ENCODE assay signal across 9 cellular contexts in the genomic region with DNA sequence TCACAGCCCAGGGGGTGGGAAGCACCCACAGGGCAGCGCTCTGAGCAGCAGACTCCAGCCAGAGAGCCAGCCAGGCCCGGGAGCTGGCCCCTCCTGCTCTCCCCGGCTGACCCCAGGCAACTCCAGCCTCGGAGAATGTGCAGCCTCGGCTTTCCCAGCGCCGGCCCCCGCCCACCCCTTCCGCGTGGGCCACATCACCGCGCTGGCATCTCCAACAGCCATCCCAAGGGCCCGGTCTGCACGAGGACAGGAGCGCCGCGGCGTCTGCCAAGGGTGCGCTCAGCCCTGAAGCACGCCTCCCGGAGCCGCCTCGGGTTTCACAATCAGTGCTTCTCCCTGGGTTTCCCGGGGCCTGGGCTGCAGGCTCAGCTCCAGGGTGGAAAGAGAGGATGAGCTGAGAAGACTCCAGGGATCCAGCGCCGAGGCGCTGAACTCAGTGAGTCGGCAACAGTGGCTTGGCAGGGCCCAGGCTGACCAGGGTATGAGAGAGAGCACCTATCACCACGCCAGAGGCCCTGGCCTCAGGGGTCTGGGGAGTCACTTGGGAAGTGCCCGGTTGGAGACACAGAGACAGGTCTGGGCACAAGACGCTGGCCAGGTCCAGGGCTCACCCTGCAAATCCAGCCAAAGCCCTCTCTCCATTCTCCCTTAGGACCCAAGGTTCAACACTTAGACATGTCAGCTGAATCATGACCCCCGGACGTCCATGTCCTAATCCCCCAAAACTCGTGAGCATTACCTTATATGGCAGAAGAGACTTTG.
A peak's percentile ranks its signal among the peaks of the same experiment; 100 is the strongest.
DNase-seq lines count a peak whose midpoint lies in the region; ATAC-seq and TF ChIP-seq lines count a peak whose summit lies in the region.
"Had no signal": no experiment of that assay in that cellular context is flagged by ENCODE, and none has a peak within 500 bp of the region (broad histone marks: within the 10 kb centered on the region; RNA-seq: fewer than 3 reads in every experiment).

No MANE protein-coding gene starts in this region.

- H3K4me1 ChIP-seq in HUES64 (ENCODE audit: insufficient read depth, low read length) (0 out of 2 replicates have a peak, but pooled peaks cover 13% of the 10 kb centered on the region), colonic mucosa (no peaks in the 10 kb centered on the region), right lobe of liver (peaks cover 0 to 4% (median 0%) of the 10 kb centered on the region in 4 donors), thoracic aorta (ENCODE audit: control insufficient read depth in 1 of 2, low read depth in 2 of 2) (peaks cover 28 to 49% of the 10 kb centered on the region in 2 donors)

- TF ChIP-seq CTCF in colonic mucosa (IDR thresholded peaks at IDR 0.05) (no peak), right lobe of liver (IDR thresholded peaks at IDR 0.05) (no peak), thoracic aorta (IDR thresholded peaks at IDR 0.05) (no peak)

- H3K36me3 ChIP-seq in HUES64 (ENCODE audit: insufficient read depth, low read length): no peaks in the 10 kb centered on the region
- H3K36me3 ChIP-seq in colonic mucosa: no peaks in the 10 kb centered on the region
- H3K36me3 ChIP-seq in right lobe of liver: no peaks in the 10 kb centered on the region
- H3K36me3 ChIP-seq in thoracic aorta: no peaks in the 10 kb centered on the region

- intact Hi-C loops in colonic mucosa (cut with DNase I) (no loop called here), right lobe of liver (cut with DNase I) (no loop called here)

- ATAC-seq in right lobe of liver: peak; percentile 40 to 65 (median 60)
- ATAC-seq in thoracic aorta (ENCODE audit: insufficient number of reproducible peaks, low FRiP score, low read depth): peak; percentile 90
- ATAC-seq in HG03025 (IDR thresholded peaks at IDR 0.05; ENCODE audit: low FRiP score, unreplicated experiment): no peak

- H3K9me3 ChIP-seq in HUES64 (ENCODE audit: insufficient read depth, low read depth, low read length) (no peaks in the 10 kb centered on the region), colonic mucosa (no peaks in the 10 kb centered on the region), right lobe of liver (no peaks in the 10 kb centered on the region), thoracic aorta (no peaks in the 10 kb centered on the region)

- H3K4me3 ChIP-seq in HUES64 (ENCODE audit: low read length) (no peak overlapping the region), colonic mucosa (no peak overlapping the region), right lobe of liver (no peak overlapping the region), thoracic aorta (peak overlapping the region; percentile 39)

- DNase-seq in colonic mucosa: peak; percentile 66
- peak; percentile 48 to 66 (median 58) for DNase-seq in right lobe of liver
- DNase-seq in thoracic aorta (ENCODE audit: low spot score): peak; percentile 88
- DNase-seq in activated CD4-positive, alpha-beta T cell treated with anti-CD3 and anti-CD28 coated beads for 4 hours: no peak
- no peak for DNase-seq in SW480 (ENCODE audit: low spot score)
- no peak for DNase-seq in NCI-H510A (lab: John Stamatoyannopoulos, UW)
- DNase-seq: RPMI8226 had no signal

- H3K27me3 ChIP-seq in HUES64 (ENCODE audit: insufficient read depth, low read length) (no peaks in the 10 kb centered on the region), colonic mucosa (no peaks in the 10 kb centered on the region), right lobe of liver (no peaks in the 10 kb centered on the region), thoracic aorta (replicated peaks; ENCODE audit: insufficient read depth) (no peaks in the 10 kb centered on the region)

- no peak overlapping the region for H3K27ac ChIP-seq in HUES64 (ENCODE audit: low read depth, low read length)
- H3K27ac ChIP-seq in colonic mucosa: peak overlapping the region; percentile 65
- no peak overlapping the region for H3K27ac ChIP-seq in right lobe of liver
- peak overlapping the region; percentile 62 to 75 for H3K27ac ChIP-seq in thoracic aorta

- 57% methylated on average over 34 of the region's 34 CpGs for WGBS in HUES64
- WGBS in right lobe of liver (ENCODE audit: insufficient coverage, low coverage, low lambda C conversion rate, missing lambda C conversion rate): 37% methylated on average over 10 of the region's 34 CpGs

- peak overlapping the region; percentile 30; the same call in 1 of the 2 replicates for H3K9ac ChIP-seq in HUES64 (ENCODE audit: low read depth, low read length)
- H3K9ac ChIP-seq in colonic mucosa (ENCODE audit: low read depth in 2 of 2, low read length in 2 of 2): peak overlapping the region in 1 of 2 donors; percentile 21

- no peak for TF ChIP-seq POLR2A in right lobe of liver (IDR thresholded peaks at IDR 0.05)

Comparison
In these comparisons a context has a peak if more than half of its experiments do, and no peak if none do; other contexts are left out.
1. H3K27ac ChIP-seq: peak in colonic mucosa (single experiment) and thoracic aorta (2 of 2); none in HUES64 (single experiment) and right lobe of liver (0 of 3).
2. DNase-seq: peak in colonic mucosa (single experiment), right lobe of liver (3 of 3) and thoracic aorta (single experiment); none in activated CD4-positive, alpha-beta T cell treated with anti-CD3 and anti-CD28 coated beads for 4 hours (0 of 2), SW480 (single experiment) and NCI-H510A (single experiment).